17 cellular contexts compared by ENCODE assay signal in genomic region chr5:124602925-124603650, GRCh38.
A peak's percentile ranks its signal among the peaks of the same experiment; 100 is the strongest.
DNase-seq lines count a peak whose midpoint lies in the region; ATAC-seq, FAIRE-seq and TF ChIP-seq lines count a peak whose summit lies in the region.
"Had no signal": no experiment of that assay in that cellular context is flagged by ENCODE, and none has a peak within 500 bp of the region (broad histone marks: within the 10 kb centered on the region; RNA-seq: fewer than 3 reads in every experiment).

No MANE protein-coding gene starts in this region.

- TF ChIP-seq POLR2A in A549 (IDR thresholded peaks at IDR 0.05; ENCODE audit: low read length): no peak

- WGBS in A549 (ENCODE audit: missing lambda C conversion rate): 98% methylated on average over 1 of the region's 1 CpG
- 97 to 100% methylated on average over 1 of the region's 1 CpG for WGBS in pancreas, 2 donors

- POLR2A ChIA-PET in A549 (lab: Yijun Ruan, JAX): no interaction called here

- CTCF ChIA-PET in A549 (lab: Yijun Ruan, JAX): no interaction called here

- H3K36me3 ChIP-seq in DOHH2 (ENCODE audit: control insufficient read depth, low read length) (no peaks in the 10 kb centered on the region), pancreas (no peaks in the 10 kb centered on the region)
- H3K36me3 ChIP-seq: HAP-1, Peyer's patch had no signal

- H3K27me3 ChIP-seq in DOHH2 (ENCODE audit: control insufficient read depth, low read length): no peaks in the 10 kb centered on the region
- no peaks in the 10 kb centered on the region for H3K27me3 ChIP-seq in pancreas
- H3K27me3 ChIP-seq: Peyer's patch had no signal

- H3K4me1 ChIP-seq in A549 (peaks cover 25% of the 10 kb centered on the region), DOHH2 (ENCODE audit: control insufficient read depth, low read length) (peaks cover 67% of the 10 kb centered on the region), pancreas (peaks cover 11 to 25% (median 21%) of the 10 kb centered on the region in 3 donors)
- H3K4me1 ChIP-seq: HAP-1 had no signal

- no peak for TF ChIP-seq RAD21 in A549 (conservative IDR thresholded peaks at IDR 0.05 in 1 of 2, IDR thresholded peaks at IDR 0.05 in 1 of 2)

- H3K4me3 ChIP-seq in A549 (no peak overlapping the region), DOHH2 (ENCODE audit: low read length) (no peak overlapping the region), fibroblast of pulmonary artery (replicated peaks; ENCODE audit: low read depth, low read length) (no peak overlapping the region), pancreas (no peak overlapping the region)
- H3K4me3 ChIP-seq: HAP-1, Peyer's patch had no signal

- in situ Hi-C loops in ACHN (cut with HindIII; ENCODE audit: low pct_ligation_motif_present, low pct_unique_long_range_greater_than_20kb, low sequenced_read_pairs): no loop called here

- peak overlapping the region in 1 of 2 experiments; percentile 16; a peak in 1 of 6 replicates for H3K27ac ChIP-seq in A549
- H3K27ac ChIP-seq in DOHH2 (ENCODE audit: low read depth, low read length): peak overlapping the region; percentile 15; the same call in 1 of the 2 replicates
- H3K27ac ChIP-seq in pancreas: no peak overlapping the region
- H3K27ac ChIP-seq: Peyer's patch had no signal

- ATAC-seq in A549: no peak
- no peak for ATAC-seq in sciatic nerve
- no peak for ATAC-seq in HG03097 (IDR thresholded peaks at IDR 0.05; ENCODE audit: low FRiP score, unreplicated experiment)
- no peak for ATAC-seq in pancreas
- ATAC-seq: CD8-positive, alpha-beta T cell had no signal

- no peak for DNase-seq in A549 (ENCODE audit: low read depth in 1 of 2, low spot score in 1 of 2)
- DNase-seq in RCC 7860 (ENCODE audit: low spot score): peak; percentile 16
- DNase-seq in fibroblast of pulmonary artery (ENCODE audit: low read depth): peak; percentile 17
- no peak for DNase-seq in sciatic nerve (ENCODE audit: low spot score)
- no peak for DNase-seq in pancreas
- no peak for DNase-seq in ACHN
- DNase-seq: AML-193; CD8-positive, alpha-beta T cell; KG1; NCI-H1092; NCI-H1694 treated with DMSO at 0.1 percent for 48 hours; Peyer's patch; SIG-M5; SW 1271 had no signal

- H3K4me2 ChIP-seq in A549 (no peak overlapping the region), DOHH2 (ENCODE audit: low read length) (peak overlapping the region; percentile 32)

- TF ChIP-seq EP300 in A549 (IDR thresholded peaks at IDR 0.05): no peak

- H3F3A ChIP-seq in DOHH2 (ENCODE audit: control insufficient read depth, insufficient read depth): peaks cover 25% of the 10 kb centered on the region

- H4K20me1 ChIP-seq in DOHH2 (ENCODE audit: control insufficient read depth, insufficient read depth, low read depth, low read length): no peaks in the 10 kb centered on the region

- H3K9me3 ChIP-seq in A549 (0 out of 3 replicates have a peak, but pooled peaks cover 3% of the 10 kb centered on the region), DOHH2 (ENCODE audit: control insufficient read depth, insufficient read depth, low read length) (no peaks in the 10 kb centered on the region), pancreas (no peaks in the 10 kb centered on the region)
- H3K9me3 ChIP-seq: HAP-1, Peyer's patch had no signal

- intact Hi-C loops in sciatic nerve (cut with DNase I): no loop called here
- intact Hi-C loops in pancreas (cut with DNase I): no loop called here

- no peaks in the 10 kb centered on the region for H3K79me2 ChIP-seq in DOHH2 (ENCODE audit: control insufficient read depth, low read length)

- no peak for FAIRE-seq in A549 (lab: Jason Lieb, UNC)
- peak; percentile 73 for FAIRE-seq in RCC 7860 (lab: Jason Lieb, UNC)
- no peak for FAIRE-seq in pancreas (lab: Jason Lieb, UNC)

- no peak for TF ChIP-seq CTCF in A549 (IDR thresholded peaks at IDR 0.05)
- no peak for TF ChIP-seq CTCF in DOHH2 (IDR thresholded peaks at IDR 0.05; ENCODE audit: low read depth, low read length, poor library complexity, severe bottlenecking)
- no peak for TF ChIP-seq CTCF in fibroblast of pulmonary artery (IDR thresholded peaks at IDR 0.05; ENCODE audit: low read length, missing control alignments)
- no peak for TF ChIP-seq CTCF in pancreas (IDR thresholded peaks at IDR 0.05)

- no peaks in the 10 kb centered on the region for H3K9me2 ChIP-seq in DOHH2 (replicated peaks; ENCODE audit: control insufficient read depth, low read length)

TF ChIP-seq in A549, 52 proteins besides CTCF, POLR2A, EP300 and RAD21:
- TF ChIP-seq CEBPB (IDR thresholded peaks at IDR 0.05) (peak; percentile 59 to 63; a peak in 3 of 4 replicates), CHD2 (IDR thresholded peaks at IDR 0.05; ENCODE audit: low read length, partially characterized antibody) (no peak)

Comparison
In these comparisons a context has a peak if more than half of its experiments do, and no peak if none do; other contexts are left out.
1. DNase-seq: peak in RCC 7860 (single experiment) and fibroblast of pulmonary artery (single experiment); none in A549 (0 of 2), sciatic nerve (single experiment), pancreas (0 of 6) and ACHN (single experiment).